ENCODE assay signal across 13 cellular contexts in the genomic region with DNA sequence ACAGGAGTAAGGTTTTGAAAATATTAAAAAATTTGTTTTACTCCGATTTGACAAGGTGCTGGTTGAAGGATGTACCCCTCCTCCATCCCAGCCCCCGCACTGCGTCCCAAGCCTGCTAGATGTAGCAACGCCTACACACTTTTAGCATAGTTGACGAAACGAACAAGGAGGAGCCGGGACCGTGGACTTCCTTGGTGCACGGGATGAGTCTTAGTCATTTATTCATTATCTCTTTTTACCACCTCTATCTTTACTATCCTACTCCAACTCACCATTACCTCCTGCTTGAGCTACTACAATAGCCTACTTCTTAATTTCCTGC. TPM values are rescaled to one million over a fixed set of nuclear protein-coding genes. Genes with fewer than 3 reads are reported as not detected.
DNase-seq lines count a peak whose midpoint lies in the region; ATAC-seq and TF ChIP-seq lines count a peak whose summit lies in the region.
"Had no signal": no experiment of that assay in that cellular context is flagged by ENCODE, and none has a peak within 500 bp of the region (broad histone marks: within the 10 kb centered on the region; RNA-seq: fewer than 3 reads in every experiment).

No MANE protein-coding gene starts in this region.

- H3K56ac ChIP-seq in IMR-90 (ENCODE audit: extremely low read depth, insufficient read depth, low read length) = peak overlapping the region; percentile 94; the same call in 1 of the 2 replicates

- H2AK9ac ChIP-seq in IMR-90 (replicated peaks; ENCODE audit: low read depth, low read length, poor library complexity) = no peak overlapping the region

- in situ Hi-C loops in IMR-90 (cut with MboI; ENCODE audit: low sequenced_read_pairs) = loop anchor here (25.0 kb wide), 1 partner anchor 177 kb away; no protein-coding TSS in a partner anchor

- peaks cover 38% of the 10 kb centered on the region for H4K20me1 ChIP-seq in IMR-90 (ENCODE audit: insufficient read depth, low read length)

- H3K79me1 ChIP-seq in IMR-90 (ENCODE audit: low read depth in 1 of 2, low read length in 2 of 2) = peaks cover 44 to 86% of the 10 kb centered on the region in 2 experiments

- H3K4me3 Mint-ChIP-seq in mesothelial cell of epicardium = peak overlapping the region; percentile 20
- H3K4me3 Mint-ChIP-seq in activated T-cell treated with anti-CD3 and anti-CD28 coated beads, Interleukin-2, amount 50 U/mL, for 24 hours = no peak overlapping the region
- no peak overlapping the region for H3K4me3 Mint-ChIP-seq in natural killer cell
- H3K4me3 Mint-ChIP-seq: H9 had no signal

- POLR2A ChIA-PET in IMR-90 (lab: Charles Lee; ENCODE audit: unreplicated experiment) = no interaction called here

- H3K4me2 ChIP-seq in IMR-90 (ENCODE audit: low read depth, low read length) = peak overlapping the region; percentile 52
- H3K4me2 ChIP-seq: PC-9 had no signal

- H2BK15ac ChIP-seq in IMR-90 (ENCODE audit: low read depth, low read length) = peak overlapping the region; percentile 20; the same call in 2 of the 3 replicates

- TF ChIP-seq CTCF in IMR-90 (conservative IDR thresholded peaks at IDR 0.05; ENCODE audit: low read depth, low read length) (no peak), coronary artery (IDR thresholded peaks at IDR 0.05) (no peak), mesothelial cell of epicardium (IDR thresholded peaks at IDR 0.05; ENCODE audit: unreplicated experiment) (no peak), tibial artery (IDR thresholded peaks at IDR 0.05) (no peak), natural killer cell (IDR thresholded peaks at IDR 0.05) (no peak)

- H3K27me3 ChIP-seq in IMR-90 (ENCODE audit: control insufficient read depth, insufficient read depth, low read length) (no peaks in the 10 kb centered on the region), tibial artery (no peaks in the 10 kb centered on the region)

- no peak for TF ChIP-seq RAD21 in IMR-90 (IDR thresholded peaks at IDR 0.05; ENCODE audit: low read length)

- H3K14ac ChIP-seq in IMR-90 (replicated peaks; ENCODE audit: low read depth, low read length) = peak overlapping the region; percentile 61

- peaks cover 24% of the 10 kb centered on the region for H3K4me1 ChIP-seq in IMR-90 (ENCODE audit: control insufficient read depth, insufficient read depth, low read length)
- peaks cover 5 to 94% (median 64%) of the 10 kb centered on the region in 4 donors for H3K4me1 ChIP-seq in tibial artery

- peak overlapping the region; percentile 30; the same call in 1 of the 2 replicates for H3K4me3 ChIP-seq in IMR-90 (ENCODE audit: insufficient read depth, low read depth, low read length)
- peak overlapping the region; percentile 62 for H3K4me3 ChIP-seq in coronary artery
- peak overlapping the region; percentile 41 to 43 for H3K4me3 ChIP-seq in tibial artery
- H3K4me3 ChIP-seq: PC-9 had no signal

- dilution Hi-C loops in IMR-90 (cut with HindIII; ENCODE audit: low sequenced_read_pairs, unreplicated experiment) = no loop called here

- H2BK20ac ChIP-seq in IMR-90 (ENCODE audit: low read depth, low read length) = no peak overlapping the region; the same call in 1 of the 2 replicates

- peak overlapping the region; percentile 75 for H2BK5ac ChIP-seq in IMR-90 (ENCODE audit: low read depth, low read length, poor library complexity, severe bottlenecking)

- TF ChIP-seq POLR2A in IMR-90 (IDR thresholded peaks at IDR 0.05; ENCODE audit: low read depth, low read length) = no peak

- H2BK120ac ChIP-seq in IMR-90 (ENCODE audit: low read depth, low read length) = peak overlapping the region; percentile 76

- ATAC-seq in IMR-90 (ENCODE audit: low read depth) (peak; percentile 73), natural killer cell (no peak), HG03045 (IDR thresholded peaks at IDR 0.05; ENCODE audit: unreplicated experiment) (no peak)

- 0% methylated on average over 8 of the region's 9 CpGs; no CpG with 5 or more reads in 1 of the 2 experiments for WGBS in IMR-90 (ENCODE audit: extremely low coverage in 2 of 2, insufficient read length in 1 of 2), 2 experiments

- H3K27me3 Mint-ChIP-seq in mesothelial cell of epicardium (ENCODE audit: low read depth) (no peaks in the 10 kb centered on the region), natural killer cell (ENCODE audit: low read depth in 2 of 2) (no peaks in the 10 kb centered on the region)
- peaks cover 6% of the 10 kb centered on the region for H3K27me3 Mint-ChIP-seq in activated T-cell treated with anti-CD3 and anti-CD28 coated beads, Interleukin-2, amount 50 U/mL, for 24 hours

- H3K27ac ChIP-seq in IMR-90 (ENCODE audit: insufficient read depth, low read length) (peak overlapping the region; percentile 66), coronary artery (peak overlapping the region; percentile 83 to 88), tibial artery (peak overlapping the region; percentile 70 to 77)
- H3K27ac ChIP-seq: PC-9 had no signal

- peak overlapping the region; percentile 48 for H3K18ac ChIP-seq in IMR-90 (ENCODE audit: low read depth, low read length)

- H3K36me3 ChIP-seq in IMR-90 (ENCODE audit: control insufficient read depth, insufficient read depth, low read length) (0 out of 2 replicates have a peak, but pooled peaks cover 2% of the 10 kb centered on the region), tibial artery (no peaks in the 10 kb centered on the region)

- DNase-seq in IMR-90 (peak; percentile 76), coronary artery (ENCODE audit: low spot score) (no peak), mesothelial cell of epicardium (ENCODE audit: low spot score in 2 of 2, unreplicated experiment in 2 of 2) (no peak), tibial artery (peak in 1 of 2 donors; percentile 32), natural killer cell (no peak), NCI-H187 treated with DMSO at 0.1 percent for 48 hours (lab: John Stamatoyannopoulos, UW) (no peak)
- DNase-seq in activated T-cell treated with anti-CD3 and anti-CD28 coated beads, Interleukin-2, amount 50 U/mL, for 24 hours = no peak
- DNase-seq: activated CD4-positive, CD25-positive, alpha-beta regulatory T cell treated with anti-CD3 and anti-CD28 coated beads, Interleukin-2, amount 50 U/mL, for 72 hours; activated naive CD4-positive, alpha-beta T cell treated with Interleukin-2 at 50 U/mL for 16 hours; H9; NCI-H1436 treated with DMSO at 0.1 percent for 48 hours had no signal

- peak overlapping the region; percentile 36 for H2AFZ ChIP-seq in IMR-90 (replicated peaks; ENCODE audit: low read length, poor library complexity)
- H2AFZ ChIP-seq: PC-9 had no signal

- H3K27ac Mint-ChIP-seq in mesothelial cell of epicardium (peak overlapping the region; percentile 97), natural killer cell (no peak overlapping the region)
- no peak overlapping the region for H3K27ac Mint-ChIP-seq in activated T-cell treated with anti-CD3 and anti-CD28 coated beads, Interleukin-2, amount 50 U/mL, for 24 hours

- H2AK5ac ChIP-seq in IMR-90 (ENCODE audit: low read depth, low read length) = peak overlapping the region; percentile 33; the same call in 1 of the 2 replicates

- H3K9ac ChIP-seq in IMR-90 (ENCODE audit: low read depth, low read length) = peak overlapping the region; percentile 33; the same call in 1 of the 2 replicates

- peaks cover 29% of the 10 kb centered on the region for H3K9me1 ChIP-seq in IMR-90 (ENCODE audit: insufficient read depth, low read length)

- no peaks in the 10 kb centered on the region for H3K9me3 ChIP-seq in IMR-90 (ENCODE audit: control insufficient read depth, insufficient read depth, low read length)
- no peaks in the 10 kb centered on the region for H3K9me3 ChIP-seq in tibial artery

- H3K9me3 Mint-ChIP-seq in mesothelial cell of epicardium (no peaks in the 10 kb centered on the region), natural killer cell (peaks cover 2 to 3% of the 10 kb centered on the region in 2 donors)
- no peaks in the 10 kb centered on the region for H3K9me3 Mint-ChIP-seq in activated T-cell treated with anti-CD3 and anti-CD28 coated beads, Interleukin-2, amount 50 U/mL, for 24 hours
- H3K9me3 Mint-ChIP-seq: H9 had no signal

- CTCF ChIA-PET in IMR-90 (lab: Yijun Ruan, JAX) = no interaction called here

- peak overlapping the region; percentile 65; the same call in 1 of the 2 replicates for H3K23ac ChIP-seq in IMR-90 (ENCODE audit: low read depth, low read length)

- no peaks in the 10 kb centered on the region for H3K36me3 Mint-ChIP-seq in mesothelial cell of epicardium
- H3K36me3 Mint-ChIP-seq in activated T-cell treated with anti-CD3 and anti-CD28 coated beads, Interleukin-2, amount 50 U/mL, for 24 hours (ENCODE audit: low read depth) = no peaks in the 10 kb centered on the region
- no peaks in the 10 kb centered on the region for H3K36me3 Mint-ChIP-seq in natural killer cell

- peak overlapping the region; percentile 83 for H3K4ac ChIP-seq in IMR-90 (ENCODE audit: low read depth, low read length)

- peak overlapping the region; percentile 0; the same call in 1 of the 2 replicates for H4K91ac ChIP-seq in IMR-90 (ENCODE audit: insufficient read depth, low read depth, low read length)

- 0 out of 2 replicates have a peak overlapping the region, but pooled peaks have one; percentile 32 for H4K5ac ChIP-seq in IMR-90 (ENCODE audit: low read depth, low read length)

- H3K4me1 Mint-ChIP-seq in mesothelial cell of epicardium (peaks cover 52% of the 10 kb centered on the region), natural killer cell (no peaks in the 10 kb centered on the region)
- H3K4me1 Mint-ChIP-seq in activated T-cell treated with anti-CD3 and anti-CD28 coated beads, Interleukin-2, amount 50 U/mL, for 24 hours (ENCODE audit: low read depth) = no peaks in the 10 kb centered on the region

- intact Hi-C loops in IMR-90 (cut with micrococcal nuclease) (no loop called here), tibial artery (cut with DNase I; ENCODE audit: low total_unique reads) (no loop called here), natural killer cell (cut with micrococcal nuclease) (no loop called here)

- H4K8ac ChIP-seq in IMR-90 (ENCODE audit: low read depth in 2 of 2, low read length in 2 of 2) = peak overlapping the region; percentile 56 to 71

- BruUV-seq in IMR-90 (replicated peaks; lab: Mats Ljungman, UMichigan) = no TSS peak

TF ChIP-seq in IMR-90, 13 proteins besides CTCF, POLR2A, EP300 and RAD21 (continues in another document):
- TF ChIP-seq SMC3 (IDR thresholded peaks at IDR 0.05; ENCODE audit: low read depth, low read length) (0 out of 2 replicates have a peak, but pooled peaks have one; percentile 7), BHLHE40 (IDR thresholded peaks at IDR 0.05; ENCODE audit: low read depth, low read length) (peak; percentile 90)

RNA-seq across cellular contexts. Expression of a gene that starts 10.6 kb away (rescaled TPM):
- 14.2 and 16.7 TPM in 2 replicates for total RNA-seq in IMR-90 (2012; rRNA removed)
- 4.1 TPM in 2 replicates for polyA plus RNA-seq in IMR-90 (2012; rRNA removed)
- polyA plus RNA-seq in IMR-90 (2012; cell fraction: cytosol; rRNA removed) = 2.0 and 2.4 TPM in 2 replicates
- polyA plus RNA-seq in IMR-90 (2012; cell fraction: nucleus; rRNA removed; ENCODE audit: low replicate concordance) = 12.8 and 23.0 TPM in 2 replicates
- total RNA-seq in mesothelial cell of epicardium = 41.3 to 46.2 TPM (median 43.2 TPM) in 3 replicates
- total RNA-seq in natural killer cell = 1 to 10 TPM in 2 of 3 donors, under 1 TPM in 1; 0.07 to 3.3 (median 1.8) TPM
